Comparison of ENCODE assay signal across 8 cellular contexts in the genomic region with DNA sequence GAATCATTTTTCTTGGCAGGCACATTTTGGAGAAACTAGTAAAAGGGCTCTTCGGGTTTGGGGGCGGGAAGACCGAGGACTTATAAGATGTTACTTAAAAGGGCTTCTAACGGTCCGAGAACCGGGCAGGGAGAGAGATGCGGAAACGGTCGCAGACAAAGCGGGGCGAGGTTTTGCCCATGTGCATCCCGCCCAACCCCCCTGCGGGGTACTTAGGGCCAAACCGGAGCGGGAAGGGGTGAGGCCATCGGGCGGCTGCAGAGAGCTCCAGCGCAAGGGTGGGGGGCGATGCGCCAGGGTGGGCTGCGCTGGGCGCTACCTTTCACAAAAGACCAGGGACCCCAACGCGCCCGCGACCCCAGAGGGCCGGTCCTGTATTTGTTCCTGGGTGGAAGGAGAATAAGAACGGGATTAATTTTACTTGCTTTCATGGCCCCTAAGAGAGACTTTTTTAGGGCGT. TPM values are rescaled to one million over a fixed set of nuclear protein-coding genes. Genes with fewer than 3 reads are reported as not detected.
A peak's percentile ranks its signal among the peaks of the same experiment; 100 is the strongest.
DNase-seq lines count a peak whose midpoint lies in the region; ATAC-seq, FAIRE-seq and TF ChIP-seq lines count a peak whose summit lies in the region.

No MANE protein-coding gene starts in this region.

- TF ChIP-seq CTCF in cardiac fibroblast (IDR thresholded peaks at IDR 0.05; ENCODE audit: low read depth, low read length) (no peak), kidney (IDR thresholded peaks at IDR 0.05; ENCODE audit: borderline replicate concordance, extremely low read depth, insufficient read depth) (no peak), spleen (IDR thresholded peaks at IDR 0.05 in 8 of 11, conservative IDR thresholded peaks at IDR 0.05 in 3 of 11) (no peak)

- peak; percentile 51 for DNase-seq in G401 (ENCODE audit: low spot score)
- DNase-seq in NCI-H128 (lab: John Stamatoyannopoulos, UW; ENCODE audit: unreplicated experiment): peak; percentile 22
- DNase-seq in UCSD-AML1 (lab: John Stamatoyannopoulos, UW; ENCODE audit: unreplicated experiment): peak; percentile 63
- DNase-seq in cardiac fibroblast (ENCODE audit: low read depth in 2 of 2): peak; percentile 52 to 53
- peak; percentile 93 for DNase-seq in kidney
- DNase-seq in spleen: peak; percentile 94

- WGBS in spleen, 5 donors: 0 to 1% (median 0%) methylated on average over 23 to 29 of the region's 29 CpGs

- ATAC-seq in HG02938 (IDR thresholded peaks at IDR 0.05; ENCODE audit: unreplicated experiment) (no peak), GM21515 (IDR thresholded peaks at IDR 0.05; ENCODE audit: unreplicated experiment) (no peak)

- H3K4me3 ChIP-seq in cardiac fibroblast (replicated peaks in 1 of 2; ENCODE audit: low read depth in 2 of 2, low read length in 2 of 2): peak overlapping the region; percentile 69 to 95
- peak overlapping the region; percentile 93 to 94 for H3K4me3 ChIP-seq in kidney (ENCODE audit: low read length in 2 of 2)
- H3K4me3 ChIP-seq in spleen: peak overlapping the region; percentile 80 to 97 (median 94)

- no peaks in the 10 kb centered on the region for H3K27me3 ChIP-seq in spleen (replicated peaks in 1 of 7)

- H3K4me1 ChIP-seq in kidney (ENCODE audit: control insufficient read depth in 1 of 2, insufficient read depth in 1 of 2, low read depth in 1 of 2, low read length in 2 of 2): peaks cover 4 to 11% of the 10 kb centered on the region in 2 donors
- H3K4me1 ChIP-seq in spleen: peaks cover 31 to 84% (median 79%) of the 10 kb centered on the region in 6 donors

- TF ChIP-seq POLR2A in spleen (IDR thresholded peaks at IDR 0.05): no peak

- H3K36me3 ChIP-seq in kidney (ENCODE audit: control insufficient read depth in 1 of 2, insufficient read depth in 2 of 2, low read length in 2 of 2) (peaks cover 15 to 28% of the 10 kb centered on the region in 2 donors), spleen (peaks cover 0 to 40% (median 34%) of the 10 kb centered on the region in 6 donors)

- intact Hi-C loops in kidney (cut with DNase I): loop anchor here (5.0 kb wide), 1 partner anchor 38 kb away; no protein-coding TSS in a partner anchor
- intact Hi-C loops in spleen (cut with DNase I; ENCODE audit: low total_unique reads): loop anchor here (2.0 to 10.0 kb wide), 2 partner anchors 38 to 106 kb away; a partner anchor contains a TSS

- FAIRE-seq in kidney (lab: Jason Lieb, UNC): no peak

- peak overlapping the region; percentile 57 to 93 for H3K9ac ChIP-seq in kidney (ENCODE audit: low read length in 2 of 2)

- H3K27ac ChIP-seq in kidney (ENCODE audit: low read depth in 2 of 2, low read length in 2 of 2): peak overlapping the region; percentile 92 to 95
- H3K27ac ChIP-seq in spleen: peak overlapping the region; percentile 89 to 99 (median 98)

- no peaks in the 10 kb centered on the region for H3K9me3 ChIP-seq in kidney (ENCODE audit: control insufficient read depth in 1 of 2, low read length in 2 of 2)
- H3K9me3 ChIP-seq in spleen: no peaks in the 10 kb centered on the region

- in situ Hi-C loops in G401 (cut with HindIII; ENCODE audit: low sequenced_read_pairs): no loop called here

RNA-seq across cellular contexts. Expression of a gene that starts 0.6 kb away (rescaled TPM):
- total RNA-seq in G401 (2014; rRNA removed; shearing (Covaris generic)): 456 and 575 TPM in 2 replicates
- total RNA-seq in kidney (295 TPM), spleen (100 to 1,000 TPM; 189 to 344 (median 272) TPM)
- polyA plus RNA-seq in kidney (ENCODE audit: insufficient read depth, low read depth, low replicate concordance) (197 TPM), spleen (100 to 1,000 TPM; 109 to 203 (median 182) TPM)

RNA-seq across cellular contexts. Expression of a gene that starts 3.7 kb away (rescaled TPM):
- 2.5 and 14.3 TPM in 2 replicates for total RNA-seq in G401 (2014; rRNA removed; shearing (Covaris generic))
- total RNA-seq in kidney (47.9 TPM), spleen (10 to 100 TPM; 20.8 to 47.7 (median 39.0) TPM)
- polyA plus RNA-seq in kidney (ENCODE audit: insufficient read depth, low read depth, low replicate concordance) (9.5 TPM), spleen (10 to 100 TPM in 2 of 3 donors, 1 to 10 TPM in 1; 7.8 to 18.2 (median 16.5) TPM)

RNA-seq across cellular contexts. Expression of a gene that starts 21.7 kb away (rescaled TPM):
- total RNA-seq in G401 (2014; rRNA removed; shearing (Covaris generic)): 170 and 172 TPM in 2 replicates
- 227 TPM for total RNA-seq in kidney
- 317 TPM for polyA plus RNA-seq in kidney (ENCODE audit: insufficient read depth, low read depth, low replicate concordance)
- 100 to 1,000 TPM; 125 to 205 (median 170) TPM for total RNA-seq in spleen
- 100 to 1,000 TPM; 116 to 178 (median 116) TPM for polyA plus RNA-seq in spleen

RNA-seq across cellular contexts. Expression of a gene that starts 23.6 kb away (rescaled TPM):
- total RNA-seq in G401 (2014; rRNA removed; shearing (Covaris generic)): 257 and 297 TPM in 2 replicates
- 59.5 TPM for total RNA-seq in kidney
- 94.3 TPM for polyA plus RNA-seq in kidney (ENCODE audit: insufficient read depth, low read depth, low replicate concordance)
- total RNA-seq in spleen: 10 to 100 TPM; 29.8 to 62.2 (median 41.7) TPM
- 10 to 100 TPM; 19.8 to 29.4 (median 25.7) TPM for polyA plus RNA-seq in spleen

RNA-seq across cellular contexts. Expression of a gene that starts 30.0 kb away (rescaled TPM):
- 2.6 and 8.8 TPM in 2 replicates for total RNA-seq in G401 (2014; rRNA removed; shearing (Covaris generic))
- total RNA-seq in kidney: 14.2 TPM
- 14.2 TPM for polyA plus RNA-seq in kidney (ENCODE audit: insufficient read depth, low read depth, low replicate concordance)
- total RNA-seq in spleen: 10 to 100 TPM in 6 of 7 donors, 1 to 10 TPM in 1; 9.8 to 13.8 (median 11.0) TPM
- polyA plus RNA-seq in spleen: 10 to 100 TPM; 14.1 to 19.6 (median 17.7) TPM

Comparison
In these comparisons a context has a peak if more than half of its experiments do, and no peak if none do; other contexts are left out.
1. DNase-seq: peak in every context shown above with its lines; median percentile 94 in spleen; 93 in kidney; 63 in UCSD-AML1; 52 in cardiac fibroblast; 51 in G401; 22 in NCI-H128.